8 cellular contexts compared by ENCODE assay signal in genomic region chr11:95088946-95089619, GRCh38. TPM values are rescaled to one million over a fixed set of nuclear protein-coding genes. Genes with fewer than 3 reads are reported as not detected.
DNase-seq lines count a peak whose midpoint lies in the region; ATAC-seq and TF ChIP-seq lines count a peak whose summit lies in the region.

No MANE protein-coding gene starts in this region.

- peak overlapping the region; percentile 93 for H3K27ac Mint-ChIP-seq in activated CD4-positive, alpha-beta memory T cell treated with anti-CD3 and anti-CD28 coated beads, Interleukin-2, amount 10 ng/mL, durations not matched to agents 7 days and 5 days

- peak overlapping the region; percentile 84 for H3K4me3 Mint-ChIP-seq in activated CD4-positive, alpha-beta memory T cell treated with anti-CD3 and anti-CD28 coated beads, Interleukin-2, amount 10 ng/mL, durations not matched to agents 7 days and 5 days

- peaks cover 6% of the 10 kb centered on the region for H3K36me3 Mint-ChIP-seq in activated CD4-positive, alpha-beta memory T cell treated with anti-CD3 and anti-CD28 coated beads, Interleukin-2, amount 10 ng/mL, durations not matched to agents 7 days and 5 days (ENCODE audit: low read depth)

- peaks cover 14% of the 10 kb centered on the region; the same call in 1 of the 2 replicates for H4K20me1 ChIP-seq in BLaER1

- H3K9me3 ChIP-seq in BLaER1 (no peaks in the 10 kb centered on the region), cardiac muscle cell (ENCODE audit: low read depth) (no peaks in the 10 kb centered on the region), prostate gland (no peaks in the 10 kb centered on the region)

- H3K27ac ChIP-seq in BLaER1 (peak overlapping the region; percentile 87), cardiac muscle cell (no peak overlapping the region), prostate gland (peak overlapping the region; percentile 94 to 95)

- 9% methylated on average over 27 of the region's 27 CpGs for WGBS in prostate gland

- TF ChIP-seq CTCF in cardiac muscle cell (IDR thresholded peaks at IDR 0.05; ENCODE audit: low read depth, low read length) (no peak), prostate gland (IDR thresholded peaks at IDR 0.05) (peak in 1 of 4 experiments; percentile 6)

- intact Hi-C loops in prostate gland (cut with DNase I), result loop anchor here (2.0 to 5.0 kb wide), 2 partner anchors 20 to 63 kb away; no protein-coding TSS in a partner anchor

- H3K36me3 ChIP-seq in BLaER1 (no peaks in the 10 kb centered on the region), cardiac muscle cell (no peaks in the 10 kb centered on the region), prostate gland (no peaks in the 10 kb centered on the region)

- TF ChIP-seq POLR2A in prostate gland (IDR thresholded peaks at IDR 0.05), result no peak

- ATAC-seq in GM19397 (IDR thresholded peaks at IDR 0.05; ENCODE audit: unreplicated experiment), result peak; percentile 54
- ATAC-seq in HG03432 (IDR thresholded peaks at IDR 0.05; ENCODE audit: unreplicated experiment), result peak; percentile 54

- H3K4me1 ChIP-seq in BLaER1, result peaks cover 87% of the 10 kb centered on the region
- no peaks in the 10 kb centered on the region for H3K4me1 ChIP-seq in cardiac muscle cell (ENCODE audit: low read depth)
- peaks cover 18% of the 10 kb centered on the region for H3K4me1 ChIP-seq in prostate gland (replicated peaks)

- H3K9me3 Mint-ChIP-seq in activated CD4-positive, alpha-beta memory T cell treated with anti-CD3 and anti-CD28 coated beads, Interleukin-2, amount 10 ng/mL, durations not matched to agents 7 days and 5 days, result no peaks in the 10 kb centered on the region

- H3K4me2 ChIP-seq in BLaER1, result peak overlapping the region; percentile 98

- POLR2A ChIA-PET in activated CD4-positive, alpha-beta memory T cell treated with anti-CD3 and anti-CD28 coated beads, Interleukin-2, amount 10 ng/mL, durations not matched to agents 7 days and 5 days (lab: Charles Lee), result interaction anchor here (0.7 to 7.6 kb wide), 20 partner anchors 8 to 1300 kb away, joined by 3 to 253 read pairs (median 8); partner anchors contain the start of genes CCDC82, CEP57, CWC15 and FAM76B

- DNase-seq in activated CD4-positive, alpha-beta memory T cell treated with anti-CD3 and anti-CD28 coated beads, Interleukin-2, amount 10 ng/mL, durations not matched to agents 7 days and 5 days, result peak; percentile 49
- DNase-seq in cardiac muscle cell (ENCODE audit: low read depth in 1 of 2, low spot score in 1 of 2), result no peak
- no peak for DNase-seq in prostate gland (ENCODE audit: low spot score)
- no peak for DNase-seq in cortex of kidney (lab: John Stamatoyannopoulos, UW)
- no peak for DNase-seq in HK-2 (ENCODE audit: unreplicated experiment)

- H3K27me3 Mint-ChIP-seq in activated CD4-positive, alpha-beta memory T cell treated with anti-CD3 and anti-CD28 coated beads, Interleukin-2, amount 10 ng/mL, durations not matched to agents 7 days and 5 days, result no peaks in the 10 kb centered on the region

- H3K4me1 Mint-ChIP-seq in activated CD4-positive, alpha-beta memory T cell treated with anti-CD3 and anti-CD28 coated beads, Interleukin-2, amount 10 ng/mL, durations not matched to agents 7 days and 5 days, result peaks cover 68% of the 10 kb centered on the region

- H3K4me3 ChIP-seq in BLaER1 (peak overlapping the region; percentile 96), cardiac muscle cell (peak overlapping the region; percentile 66), prostate gland (peak overlapping the region; percentile 92 to 96)

- CTCF ChIA-PET in activated CD4-positive, alpha-beta memory T cell treated with anti-CD3 and anti-CD28 coated beads, Interleukin-2, amount 10 ng/mL, durations not matched to agents 7 days and 5 days (lab: Charles Lee), result interaction anchor here (1.1 to 9.4 kb wide), 5 partner anchors 9 to 142 kb away, joined by 4 to 167 read pairs (median 14); partner anchors contain the start of genes SESN3 and SRSF8

- peak overlapping the region; percentile 91 for H3K9ac ChIP-seq in BLaER1

- H3K27me3 ChIP-seq in BLaER1, result no peaks in the 10 kb centered on the region
- H3K27me3 ChIP-seq in cardiac muscle cell, result peaks cover 7% of the 10 kb centered on the region
- no peaks in the 10 kb centered on the region for H3K27me3 ChIP-seq in prostate gland (replicated peaks; ENCODE audit: insufficient read depth)

RNA-seq across cellular contexts. Expression of gene ENDOD1, which starts 0.6 kb away (rescaled TPM):
- total RNA-seq in activated CD4-positive, alpha-beta memory T cell treated with anti-CD3 and anti-CD28 coated beads, Interleukin-2, amount 10 ng/mL, durations not matched to agents 7 days and 5 days, result 10 to 100 TPM; 20.6 to 22.2 TPM
- total RNA-seq in cardiac muscle cell (2.0 and 3.3 TPM in 2 replicates), prostate gland (10 to 100 TPM; 49.6 to 79.8 TPM)
- polyA plus RNA-seq in cardiac muscle cell, result 2.0 and 2.8 TPM in 2 replicates

RNA-seq across cellular contexts. Expression of gene SRSF8, which starts 22.4 kb away (rescaled TPM):
- total RNA-seq in activated CD4-positive, alpha-beta memory T cell treated with anti-CD3 and anti-CD28 coated beads, Interleukin-2, amount 10 ng/mL, durations not matched to agents 7 days and 5 days, result 10 to 100 TPM; 33.0 to 34.7 TPM
- total RNA-seq in cardiac muscle cell (19.0 and 19.3 TPM in 2 replicates), prostate gland (10 to 100 TPM; 40.4 to 46.1 TPM)
- 40.1 and 43.0 TPM in 2 replicates for polyA plus RNA-seq in cardiac muscle cell

RNA-seq across cellular contexts. Expression of gene KDM4F, which starts 39.9 kb away (rescaled TPM):
- not detected for total RNA-seq in activated CD4-positive, alpha-beta memory T cell treated with anti-CD3 and anti-CD28 coated beads, Interleukin-2, amount 10 ng/mL, durations not matched to agents 7 days and 5 days
- total RNA-seq in cardiac muscle cell (not detected in 2 replicates), prostate gland (not detected)
- polyA plus RNA-seq in cardiac muscle cell, result not detected in 2 replicates
